In the genomic region with DNA sequence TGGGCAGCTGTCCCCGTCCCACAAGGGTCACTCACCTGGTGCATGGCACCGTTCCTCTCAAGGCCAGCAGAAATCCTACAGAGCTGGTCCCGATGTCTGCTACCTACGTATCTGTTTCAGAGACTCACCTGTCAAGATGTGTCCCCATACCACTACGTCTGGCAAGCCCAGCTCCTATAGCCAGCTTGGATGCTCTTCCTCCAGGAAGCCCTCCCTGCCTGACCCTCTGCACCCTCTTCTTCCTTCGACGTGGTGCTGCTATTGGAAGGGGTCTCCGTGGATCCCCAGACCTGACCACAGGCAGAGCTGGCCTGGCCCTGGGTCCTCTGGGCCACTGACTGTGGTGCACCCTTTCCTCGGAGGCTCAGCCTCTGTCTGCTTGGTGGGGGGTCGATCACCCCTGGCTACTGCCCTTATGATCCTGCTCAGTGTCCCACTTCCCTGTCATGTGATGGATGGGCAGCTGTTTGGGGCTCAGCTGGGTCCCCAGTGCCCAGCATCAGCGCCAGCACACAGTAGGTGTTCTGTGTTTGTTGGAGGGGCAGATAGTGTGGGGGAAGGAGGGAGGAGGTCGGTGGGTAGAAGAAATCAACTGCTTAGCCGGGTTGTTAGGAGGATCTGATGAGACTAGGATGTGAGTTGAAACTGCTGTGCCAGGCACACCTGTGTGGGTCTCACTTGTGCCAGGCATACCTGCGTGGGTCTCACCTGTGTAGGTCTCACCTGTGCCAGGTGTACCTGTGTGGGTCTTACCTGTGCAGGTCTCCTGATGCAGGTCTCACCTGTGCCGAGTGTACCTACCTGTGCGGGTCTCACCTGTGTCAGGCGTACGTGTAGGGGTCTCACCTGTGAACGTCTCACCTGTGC, we compare ENCODE assay signal across 28 cellular contexts. TPM values are rescaled to one million over a fixed set of nuclear protein-coding genes. Genes with fewer than 3 reads are reported as not detected.
DNase-seq lines count a peak whose midpoint lies in the region; ATAC-seq, FAIRE-seq and TF ChIP-seq lines count a peak whose summit lies in the region.
"Had no signal": no experiment of that assay in that cellular context is flagged by ENCODE, and none has a peak within 500 bp of the region (broad histone marks: within the 10 kb centered on the region; RNA-seq: fewer than 3 reads in every experiment).

No MANE protein-coding gene starts in this region.

- H3K9me3 ChIP-seq in HepG2 (ENCODE audit: low read length): no peaks in the 10 kb centered on the region
- H3K9me3 ChIP-seq in upper lobe of right lung: no peaks in the 10 kb centered on the region
- H3K9me3 ChIP-seq: colonic mucosa, testis, uterus had no signal

- DNase-seq in activated naive CD8-positive, alpha-beta T cell treated with anti-CD3 and anti-CD28 coated beads for 36 hours: no peak
- DNase-seq in activated naive CD8-positive, alpha-beta T cell treated with anti-CD3 and anti-CD28 coated beads, Interleukin-2, amount 50 U/mL, for 24 hours: no peak
- DNase-seq in HEK293T (ENCODE audit: extremely low spot score) (no peak), HepG2 (ENCODE audit: low spot score) (no peak), upper lobe of right lung (no peak), NOMO-1 treated with DMSO at 0.1 percent for 48 hours (lab: John Stamatoyannopoulos, UW; ENCODE audit: unreplicated experiment) (no peak), RPMI8226 (no peak)
- DNase-seq: activated CD4-positive, alpha-beta T cell treated with anti-CD3 and anti-CD28 coated beads, Interleukin-2, amount 10 ng/mL, durations not matched to agents 7 days and 5 days; activated CD8-positive, alpha-beta memory T cell treated with anti-CD3 and anti-CD28 coated beads, Interleukin-2, amount 10 ng/mL, durations not matched to agents 7 days and 5 days; activated naive CD4-positive, alpha-beta T cell treated with anti-CD3 and anti-CD28 coated beads, Interleukin-2, amount 10 ng/mL, durations not matched to agents 7 days and 5 days; colonic mucosa; COR-L47; DND-41; effector CD8-positive, alpha-beta T cell; foreskin fibroblast; NCI-H1092 treated with DMSO at 0.1 percent for 48 hours; NCI-H187; NCI-H526; NK-92 treated with Interleukin-12 subunit alpha and Interleukin-12 subunit beta, amount 100 ng/mL, for 24 hours; SIG-M5; stimulated activated naive CD4-positive, alpha-beta T cell treated with Interleukin-2 at 50 U/mL for 16 hours; testis; uterus had no signal

- H3K9ac ChIP-seq in HepG2 (ENCODE audit: insufficient read depth, low read depth, low read length): no peak overlapping the region
- H3K9ac ChIP-seq: neural progenitor cell had no signal

- H3K4me1 ChIP-seq in HepG2 (ENCODE audit: insufficient read depth, low read length) (peaks cover 16% of the 10 kb centered on the region), upper lobe of right lung (peaks cover 7% of the 10 kb centered on the region)
- H3K4me1 ChIP-seq: colonic mucosa, neural progenitor cell, uterus had no signal

- intact Hi-C loops in HepG2 (cut with micrococcal nuclease; ENCODE audit: unreplicated experiment): no loop called here
- intact Hi-C loops in upper lobe of right lung (cut with DNase I): no loop called here

- peaks cover 4 to 10% of the 10 kb centered on the region in 2 experiments; a peak in 4 of 5 replicates for H3K36me3 ChIP-seq in HepG2 (replicated peaks in 1 of 2; ENCODE audit: control insufficient read depth in 1 of 2, insufficient read depth in 2 of 2, low read length in 2 of 2)
- no peaks in the 10 kb centered on the region for H3K36me3 ChIP-seq in upper lobe of right lung
- H3K36me3 ChIP-seq: colonic mucosa, neural progenitor cell, uterus had no signal

- no TSS peak for BruUV-seq in HepG2 (replicated peaks; lab: Mats Ljungman, UMichigan)

- TF ChIP-seq EP300 in HepG2 (IDR thresholded peaks at IDR 0.05; ENCODE audit: low read depth in 2 of 2, low read length in 2 of 2) (no peak), HepG2 (CRISPR knock-in tag; IDR thresholded peaks at IDR 0.05; ENCODE audit: borderline replicate concordance) (no peak)

- peak overlapping the region; percentile 14 for H3K27ac Mint-ChIP-seq in activated naive CD8-positive, alpha-beta T cell treated with anti-CD3 and anti-CD28 coated beads for 36 hours
- H3K27ac Mint-ChIP-seq in activated naive CD8-positive, alpha-beta T cell treated with anti-CD3 and anti-CD28 coated beads, Interleukin-2, amount 50 U/mL, for 24 hours: no peak overlapping the region
- H3K27ac Mint-ChIP-seq: activated CD4-positive, alpha-beta T cell treated with anti-CD3 and anti-CD28 coated beads, Interleukin-2, amount 10 ng/mL, durations not matched to agents 7 days and 5 days; activated CD8-positive, alpha-beta memory T cell treated with anti-CD3 and anti-CD28 coated beads, Interleukin-2, amount 10 ng/mL, durations not matched to agents 7 days and 5 days; activated naive CD4-positive, alpha-beta T cell treated with anti-CD3 and anti-CD28 coated beads, Interleukin-2, amount 10 ng/mL, durations not matched to agents 7 days and 5 days; neural progenitor cell had no signal

- no peak for TF ChIP-seq CTCF in HepG2 (CRISPR knock-in tag; IDR thresholded peaks at IDR 0.05)
- TF ChIP-seq CTCF in upper lobe of right lung (IDR thresholded peaks at IDR 0.05): no peak

- in situ Hi-C loops in HepG2 (cut with HindIII; ENCODE audit: extremely low pct_ligation_motif_present, low pct_unique_long_range_greater_than_20kb): no loop called here

- no peak overlapping the region for H3K4me3 Mint-ChIP-seq in activated naive CD8-positive, alpha-beta T cell treated with anti-CD3 and anti-CD28 coated beads for 36 hours
- no peak overlapping the region for H3K4me3 Mint-ChIP-seq in activated naive CD8-positive, alpha-beta T cell treated with anti-CD3 and anti-CD28 coated beads, Interleukin-2, amount 50 U/mL, for 24 hours
- H3K4me3 Mint-ChIP-seq: activated CD4-positive, alpha-beta T cell treated with anti-CD3 and anti-CD28 coated beads, Interleukin-2, amount 10 ng/mL, durations not matched to agents 7 days and 5 days; activated CD8-positive, alpha-beta memory T cell treated with anti-CD3 and anti-CD28 coated beads, Interleukin-2, amount 10 ng/mL, durations not matched to agents 7 days and 5 days; activated naive CD4-positive, alpha-beta T cell treated with anti-CD3 and anti-CD28 coated beads, Interleukin-2, amount 10 ng/mL, durations not matched to agents 7 days and 5 days; IgD-negative memory B cell; neural progenitor cell had no signal

- no peak for TF ChIP-seq RAD21 in HepG2 (CRISPR knock-in tag; IDR thresholded peaks at IDR 0.05)

- no peak overlapping the region for H3K4me3 ChIP-seq in HepG2 (replicated peaks in 1 of 3; ENCODE audit: insufficient read depth in 1 of 3, low read depth in 2 of 3, low read length in 3 of 3)
- H3K4me3 ChIP-seq in upper lobe of right lung: no peak overlapping the region
- H3K4me3 ChIP-seq: colonic mucosa, lung, neural progenitor cell, testis, uterus had no signal

- no peaks in the 10 kb centered on the region for H3K27me3 ChIP-seq in HepG2 (ENCODE audit: control insufficient read depth in 1 of 2, insufficient read depth in 2 of 2, low read length in 2 of 2)
- no peaks in the 10 kb centered on the region for H3K27me3 ChIP-seq in upper lobe of right lung
- H3K27me3 ChIP-seq: colonic mucosa, neural progenitor cell, testis, uterus had no signal

- peaks cover 5% of the 10 kb centered on the region for H3K36me3 Mint-ChIP-seq in activated naive CD8-positive, alpha-beta T cell treated with anti-CD3 and anti-CD28 coated beads for 36 hours
- peaks cover 8% of the 10 kb centered on the region for H3K36me3 Mint-ChIP-seq in activated naive CD8-positive, alpha-beta T cell treated with anti-CD3 and anti-CD28 coated beads, Interleukin-2, amount 50 U/mL, for 24 hours (ENCODE audit: low read depth)
- H3K36me3 Mint-ChIP-seq: IgD-negative memory B cell, neural progenitor cell had no signal

- TF ChIP-seq POLR2A in HepG2 (IDR thresholded peaks at IDR 0.05; ENCODE audit: insufficient read depth in 1 of 2, low read depth in 2 of 2, low read length in 2 of 2): no peak

- no peak for ATAC-seq in activated naive CD8-positive, alpha-beta T cell treated with anti-CD3 and anti-CD28 coated beads, Interleukin-2, amount 50 U/mL, for 24 hours
- ATAC-seq in HepG2 (no peak), upper lobe of right lung (no peak), HG02938 (IDR thresholded peaks at IDR 0.05; ENCODE audit: unreplicated experiment) (no peak)
- ATAC-seq: activated CD8-positive, alpha-beta memory T cell treated with anti-CD3 and anti-CD28 coated beads, Interleukin-2, amount 10 ng/mL, durations not matched to agents 7 days and 5 days had no signal

- POLR2A ChIA-PET in HEK293T (lab: Yijun Ruan, JAX): no interaction called here
- POLR2A ChIA-PET in HepG2 (lab: Yijun Ruan, JAX): no interaction called here

- no peak overlapping the region for H3K4me2 ChIP-seq in HepG2 (ENCODE audit: low read depth, low read length)
- H3K4me2 ChIP-seq: neural progenitor cell had no signal

- 0 out of 2 replicates have a peak, but pooled peaks cover 7% of the 10 kb centered on the region for H4K20me1 ChIP-seq in HepG2 (ENCODE audit: insufficient read depth, low read length)

- CTCF ChIA-PET in HEK293T (lab: Yijun Ruan, JAX): no interaction called here
- CTCF ChIA-PET in HepG2 (lab: Yijun Ruan, JAX; ENCODE audit: low intra/inter-chr PET ratio, low total read pairs): no interaction called here

- H3K4me1 Mint-ChIP-seq in activated naive CD8-positive, alpha-beta T cell treated with anti-CD3 and anti-CD28 coated beads for 36 hours: peaks cover 11% of the 10 kb centered on the region
- peaks cover 9% of the 10 kb centered on the region for H3K4me1 Mint-ChIP-seq in activated naive CD8-positive, alpha-beta T cell treated with anti-CD3 and anti-CD28 coated beads, Interleukin-2, amount 50 U/mL, for 24 hours
- H3K4me1 Mint-ChIP-seq: activated CD4-positive, alpha-beta T cell treated with anti-CD3 and anti-CD28 coated beads, Interleukin-2, amount 10 ng/mL, durations not matched to agents 7 days and 5 days; activated naive CD4-positive, alpha-beta T cell treated with anti-CD3 and anti-CD28 coated beads, Interleukin-2, amount 10 ng/mL, durations not matched to agents 7 days and 5 days had no signal

- WGBS in HepG2 (ENCODE audit: low lambda C conversion rate): 97% methylated on average over 19 of the region's 19 CpGs

- H3K27me3 Mint-ChIP-seq in activated naive CD8-positive, alpha-beta T cell treated with anti-CD3 and anti-CD28 coated beads for 36 hours: no peaks in the 10 kb centered on the region
- H3K27me3 Mint-ChIP-seq in activated naive CD8-positive, alpha-beta T cell treated with anti-CD3 and anti-CD28 coated beads, Interleukin-2, amount 50 U/mL, for 24 hours: no peaks in the 10 kb centered on the region
- H3K27me3 Mint-ChIP-seq: activated CD4-positive, alpha-beta T cell treated with anti-CD3 and anti-CD28 coated beads, Interleukin-2, amount 10 ng/mL, durations not matched to agents 7 days and 5 days; activated CD8-positive, alpha-beta memory T cell treated with anti-CD3 and anti-CD28 coated beads, Interleukin-2, amount 10 ng/mL, durations not matched to agents 7 days and 5 days; activated naive CD4-positive, alpha-beta T cell treated with anti-CD3 and anti-CD28 coated beads, Interleukin-2, amount 10 ng/mL, durations not matched to agents 7 days and 5 days; IgD-negative memory B cell had no signal

- H3K27ac ChIP-seq in HepG2 (ENCODE audit: extremely low read length, insufficient read depth, low read length): no peak overlapping the region
- H3K27ac ChIP-seq in upper lobe of right lung: peak overlapping the region; percentile 36
- H3K27ac ChIP-seq: neural progenitor cell had no signal

- no peaks in the 10 kb centered on the region for H3K9me3 Mint-ChIP-seq in activated naive CD8-positive, alpha-beta T cell treated with anti-CD3 and anti-CD28 coated beads for 36 hours
- no peaks in the 10 kb centered on the region for H3K9me3 Mint-ChIP-seq in activated naive CD8-positive, alpha-beta T cell treated with anti-CD3 and anti-CD28 coated beads, Interleukin-2, amount 50 U/mL, for 24 hours
- H3K9me3 Mint-ChIP-seq: IgD-negative memory B cell, neural progenitor cell had no signal

- no peak for FAIRE-seq in HepG2 (lab: Jason Lieb, UNC)

- no peaks in the 10 kb centered on the region for H3K79me2 ChIP-seq in HepG2 (ENCODE audit: insufficient read depth, low read length)

- H2AFZ ChIP-seq in HepG2 (ENCODE audit: low read length): no peak overlapping the region
- H2AFZ ChIP-seq: neural progenitor cell had no signal

RNA-seq across cellular contexts. Expression of gene ARHGAP8, which starts 21.7 kb away (rescaled TPM):
- 1 to 10 TPM; 3.2 TPM for total RNA-seq in activated naive CD8-positive, alpha-beta T cell treated with anti-CD3 and anti-CD28 coated beads for 36 hours
- total RNA-seq in HepG2 (2016; rRNA removed; fragmentation: Illumina TruSeq; extraction: Trizol) (0.07 and 0.17 TPM in 2 replicates), upper lobe of right lung (18.1 TPM)
- total RNA-seq in HepG2 (2016; cell fraction: cytosol; rRNA removed; fragmentation: Illumina TruSeq; extraction: Trizol; ENCODE audit: low read depth): 0.20 TPM in 1 of 2 replicates, not detected in the other
- total RNA-seq in HepG2 (2016; cell fraction: insoluble cytoplasmic fraction; rRNA removed; fragmentation: Illumina TruSeq; extraction: Trizol): 0.11 TPM in 1 of 2 replicates, not detected in the other
- total RNA-seq in HepG2 (2016; cell fraction: membrane; rRNA removed; fragmentation: Illumina TruSeq; extraction: Trizol): 0.25 and 0.45 TPM in 2 replicates
- not detected in 2 replicates for total RNA-seq in HepG2 (2016; cell fraction: nucleus; rRNA removed; fragmentation: Illumina TruSeq; extraction: Trizol)
- 0.72 TPM in 1 of 2 replicates, not detected in the other for polyA plus RNA-seq in HepG2 (2011; rRNA removed)
- polyA plus RNA-seq in HepG2 (2011; cell fraction: cytosol; rRNA removed): 0.05 TPM in 1 of 2 replicates, not detected in the other
- 0.09 TPM in 1 of 2 replicates, not detected in the other for polyA plus RNA-seq in HepG2 (2011; cell fraction: nucleus; rRNA removed)
- polyA plus RNA-seq in HepG2 (2012): not detected in 2 replicates
- polyA plus RNA-seq in HepG2 (2016; cell fraction: cytosol; fragmentation: Illumina TruSeq; extraction: Trizol; ENCODE audit: low read depth): 0.15 TPM in 1 of 2 replicates, not detected in the other
- 0.32 TPM in 1 of 2 replicates, not detected in the other for polyA plus RNA-seq in HepG2 (2016; cell fraction: insoluble cytoplasmic fraction; fragmentation: Illumina TruSeq; extraction: Trizol; ENCODE audit: low read depth)
- polyA plus RNA-seq in HepG2 (2016; cell fraction: membrane; fragmentation: Illumina TruSeq; extraction: Trizol; ENCODE audit: low read depth): 0.06 TPM in 1 of 2 replicates, not detected in the other
- polyA plus RNA-seq in HepG2 (2016; cell fraction: nucleus; fragmentation: Illumina TruSeq; extraction: Trizol; ENCODE audit: insufficient read depth, low read depth): not detected in 2 replicates
- polyA minus RNA-seq in HepG2 (2011; rRNA and poly(A)+ RNA removed; ENCODE audit: low replicate concordance): 0.08 and 0.91 TPM in 2 replicates
- polyA minus RNA-seq in HepG2 (2011; cell fraction: cytosol; rRNA and poly(A)+ RNA removed): not detected in 2 replicates
- polyA minus RNA-seq in HepG2 (2011; cell fraction: nucleus; rRNA and poly(A)+ RNA removed): not detected in 2 replicates
- total RNA-seq: A673 had no signal
- polyA plus RNA-seq: IgD-negative memory B cell had no signal

RNA-seq across cellular contexts. Expression of gene PRR5, which starts 28.7 kb away (rescaled TPM):
- 10 to 100 TPM; 22.3 to 24.6 TPM for total RNA-seq in activated naive CD8-positive, alpha-beta T cell treated with anti-CD3 and anti-CD28 coated beads for 36 hours
- total RNA-seq in HepG2 (2016; rRNA removed; fragmentation: Illumina TruSeq; extraction: Trizol) (19.4 and 27.5 TPM in 2 replicates), upper lobe of right lung (13.6 TPM)
- total RNA-seq in HepG2 (2016; cell fraction: cytosol; rRNA removed; fragmentation: Illumina TruSeq; extraction: Trizol; ENCODE audit: low read depth): 11.8 and 14.1 TPM in 2 replicates
- total RNA-seq in HepG2 (2016; cell fraction: insoluble cytoplasmic fraction; rRNA removed; fragmentation: Illumina TruSeq; extraction: Trizol): 18.0 and 27.8 TPM in 2 replicates
- 20.5 and 24.3 TPM in 2 replicates for total RNA-seq in HepG2 (2016; cell fraction: membrane; rRNA removed; fragmentation: Illumina TruSeq; extraction: Trizol)
- 29.0 and 30.8 TPM in 2 replicates for total RNA-seq in HepG2 (2016; cell fraction: nucleus; rRNA removed; fragmentation: Illumina TruSeq; extraction: Trizol)
- polyA plus RNA-seq in HepG2 (2011; rRNA removed): 11.6 and 14.2 TPM in 2 replicates
- polyA plus RNA-seq in HepG2 (2011; cell fraction: cytosol; rRNA removed): 10.6 and 15.7 TPM in 2 replicates
- 37.8 and 39.5 TPM in 2 replicates for polyA plus RNA-seq in HepG2 (2011; cell fraction: nucleus; rRNA removed)
- 9.0 and 15.0 TPM in 2 replicates for polyA plus RNA-seq in HepG2 (2012)
- 15.7 and 19.9 TPM in 2 replicates for polyA plus RNA-seq in HepG2 (2016; cell fraction: cytosol; fragmentation: Illumina TruSeq; extraction: Trizol; ENCODE audit: low read depth)
- 27.0 and 28.3 TPM in 2 replicates for polyA plus RNA-seq in HepG2 (2016; cell fraction: insoluble cytoplasmic fraction; fragmentation: Illumina TruSeq; extraction: Trizol; ENCODE audit: low read depth)
- polyA plus RNA-seq in HepG2 (2016; cell fraction: membrane; fragmentation: Illumina TruSeq; extraction: Trizol; ENCODE audit: low read depth): 23.3 and 25.4 TPM in 2 replicates
- polyA plus RNA-seq in HepG2 (2016; cell fraction: nucleus; fragmentation: Illumina TruSeq; extraction: Trizol; ENCODE audit: insufficient read depth, low read depth): 52.2 and 53.0 TPM in 2 replicates
- 23.9 and 28.6 TPM in 2 replicates for polyA minus RNA-seq in HepG2 (2011; rRNA and poly(A)+ RNA removed; ENCODE audit: low replicate concordance)
- 6.8 and 9.5 TPM in 2 replicates for polyA minus RNA-seq in HepG2 (2011; cell fraction: cytosol; rRNA and poly(A)+ RNA removed)
- polyA minus RNA-seq in HepG2 (2011; cell fraction: nucleus; rRNA and poly(A)+ RNA removed): 24.1 and 24.2 TPM in 2 replicates
